14 cellular contexts compared by ENCODE assay signal in genomic region chr11:45896392-45897068, GRCh38. TPM values are rescaled to one million over a fixed set of nuclear protein-coding genes. Genes with fewer than 3 reads are reported as not detected.
DNase-seq lines count a peak whose midpoint lies in the region; TF ChIP-seq lines count a peak whose summit lies in the region.
"Had no signal": no experiment of that assay in that cellular context is flagged by ENCODE, and none has a peak within 500 bp of the region (broad histone marks: within the 10 kb centered on the region; RNA-seq: fewer than 3 reads in every experiment).

No MANE protein-coding gene starts in this region.

- no peaks in the 10 kb centered on the region for H3K36me3 ChIP-seq in endodermal cell (ENCODE audit: control insufficient read depth, insufficient read depth, low read length)
- H3K36me3 ChIP-seq: thoracic aorta had no signal

- no peak for TF ChIP-seq CTCF in endodermal cell (conservative IDR thresholded peaks at IDR 0.05)

- no peaks in the 10 kb centered on the region for H3K9me3 Mint-ChIP-seq in endodermal cell
- H3K9me3 Mint-ChIP-seq: natural killer cell had no signal

- H3K27me3 ChIP-seq in endodermal cell (ENCODE audit: control insufficient read depth, insufficient read depth, low read length, poor library complexity, severe bottlenecking): peaks cover 29% of the 10 kb centered on the region

- H3K27ac ChIP-seq in endodermal cell (ENCODE audit: low read depth, low read length) (peak overlapping the region; percentile 60), temporal lobe (ENCODE audit: low read depth, low read length) (peak overlapping the region; percentile 50)
- H3K27ac ChIP-seq: thoracic aorta, VCaP had no signal

- H3K4me3 ChIP-seq in endodermal cell (ENCODE audit: low read length): no peak overlapping the region
- H3K4me3 ChIP-seq: thoracic aorta had no signal

- H3K9ac ChIP-seq in endodermal cell (ENCODE audit: extremely low read depth, low read length, poor library complexity, severe bottlenecking): no peak overlapping the region

- no peak overlapping the region for H3K27ac Mint-ChIP-seq in endodermal cell
- H3K27ac Mint-ChIP-seq: natural killer cell had no signal

- no peak overlapping the region for H3K4me3 Mint-ChIP-seq in endodermal cell
- H3K4me3 Mint-ChIP-seq: natural killer cell had no signal

- peaks cover 9% of the 10 kb centered on the region for H3K4me1 Mint-ChIP-seq in endodermal cell

- 36 to 37% methylated on average over 15 to 22 of the region's 22 CpGs for WGBS in endodermal cell (ENCODE audit: insufficient coverage in 1 of 2, insufficient read length in 1 of 2), 2 experiments

- no peaks in the 10 kb centered on the region for H3K9me3 ChIP-seq in endodermal cell (ENCODE audit: control insufficient read depth, low read length)
- H3K9me3 ChIP-seq: thoracic aorta had no signal

- DNase-seq in NCI-H1694 treated with DMSO at 0.1 percent for 48 hours (lab: John Stamatoyannopoulos, UW) (peak; percentile 21), NCI-H1694 (lab: John Stamatoyannopoulos, UW) (no peak), NCI-H510A (lab: John Stamatoyannopoulos, UW) (peak; percentile 49), endodermal cell (peak; percentile 85), hippocampal formation (lab: John Stamatoyannopoulos, UW) (no peak), A172 (ENCODE audit: low spot score) (no peak)
- no peak for DNase-seq in activated CD4-positive, CD25-positive, alpha-beta regulatory T cell (lab: John Stamatoyannopoulos, UW)
- DNase-seq: activated naive CD4-positive, alpha-beta T cell treated with Interleukin-2 at 50 U/mL for 16 hours; effector memory CD4-positive, alpha-beta T cell; natural killer cell; stimulated activated CD4-positive, alpha-beta T cell treated with anti-CD3 and anti-CD28 coated beads, Interleukin-4, amount 100 ng/mL, for 4 hours had no signal

- H3K27me3 Mint-ChIP-seq in endodermal cell (ENCODE audit: insufficient read depth): peaks cover 16% of the 10 kb centered on the region

- no peaks in the 10 kb centered on the region for H3K36me3 Mint-ChIP-seq in endodermal cell (ENCODE audit: low read depth)
- H3K36me3 Mint-ChIP-seq: natural killer cell had no signal

- H3K4me1 ChIP-seq in endodermal cell (ENCODE audit: control insufficient read depth, insufficient read depth, low read length): peaks cover 4% of the 10 kb centered on the region

RNA-seq across cellular contexts. Expression of gene FREY1, which starts 10.5 kb away (rescaled TPM):
- total RNA-seq in endodermal cell (1 to 10 TPM; 1.1 to 1.5 TPM), temporal lobe (0.25 TPM)
- 1.2 TPM for polyA plus RNA-seq in endodermal cell (2013, experiment 1 of 2)
- polyA plus RNA-seq in endodermal cell (2013, experiment 2 of 2): not detected
- total RNA-seq in A172 (2014; rRNA removed; shearing (Covaris generic)): 0.24 and 0.26 TPM in 2 replicates

RNA-seq across cellular contexts. Expression of gene MAPK8IP1, which starts 11.1 kb away (rescaled TPM):
- total RNA-seq in endodermal cell (10 to 100 TPM; 11.2 to 12.8 TPM), temporal lobe (75.0 TPM)
- 23.9 TPM for polyA plus RNA-seq in endodermal cell (2013, experiment 1 of 2)
- polyA plus RNA-seq in endodermal cell (2013, experiment 2 of 2): 18.4 TPM
- 24.0 and 24.2 TPM in 2 replicates for total RNA-seq in A172 (2014; rRNA removed; shearing (Covaris generic))

RNA-seq across cellular contexts. Expression of gene PEX16, which starts 21.1 kb away (rescaled TPM):
- total RNA-seq in endodermal cell (10 to 100 TPM; 32.2 to 37.8 TPM), temporal lobe (13.0 TPM)
- polyA plus RNA-seq in endodermal cell (2013, experiment 1 of 2): 22.9 TPM
- polyA plus RNA-seq in endodermal cell (2013, experiment 2 of 2): 18.8 TPM
- 37.7 and 48.0 TPM in 2 replicates for total RNA-seq in A172 (2014; rRNA removed; shearing (Covaris generic))

RNA-seq across cellular contexts. Expression of gene LARGE2, which starts 25.9 kb away (rescaled TPM):
- 10 to 100 TPM; 28.5 to 35.2 TPM for total RNA-seq in endodermal cell
- polyA plus RNA-seq in endodermal cell (2013, experiment 1 of 2): 15.0 TPM
- polyA plus RNA-seq in endodermal cell (2013, experiment 2 of 2): 6.5 TPM
- total RNA-seq in temporal lobe: 0.25 TPM
- not detected in 2 replicates for total RNA-seq in A172 (2014; rRNA removed; shearing (Covaris generic))

RNA-seq across cellular contexts. Expression of gene CRY2, which starts 49.3 kb away (rescaled TPM):
- 10 to 100 TPM; 19.8 to 20.1 TPM for total RNA-seq in endodermal cell
- polyA plus RNA-seq in endodermal cell (2013, experiment 1 of 2): 14.0 TPM
- 10.8 TPM for polyA plus RNA-seq in endodermal cell (2013, experiment 2 of 2)
- 33.9 TPM for total RNA-seq in temporal lobe
- 7.4 and 8.1 TPM in 2 replicates for total RNA-seq in A172 (2014; rRNA removed; shearing (Covaris generic))

Comparison
In these comparisons a context has a peak if more than half of its experiments do, and no peak if none do; other contexts are left out.
1. DNase-seq: peak in NCI-H1694 treated with DMSO at 0.1 percent for 48 hours (single experiment), NCI-H510A (single experiment) and endodermal cell (single experiment); none in NCI-H1694 (single experiment), hippocampal formation (0 of 2), activated CD4-positive, CD25-positive, alpha-beta regulatory T cell (0 of 4) and A172 (single experiment).